ENCODE assay signal across 1 cellular context in genomic region chr22:19289475-19290161, GRCh38.
A peak's percentile ranks its signal among the peaks of the same experiment; 100 is the strongest.
TF ChIP-seq lines count a peak whose summit lies in the region.

No MANE protein-coding gene starts in this region.

TF ChIP-seq in SK-N-SH, 30 proteins besides CTCF, POLR2A, EP300 and RAD21 (continued from another document):
- peak; percentile 17; the same call in 1 of the 2 replicates for TF ChIP-seq TCF12 (IDR thresholded peaks at IDR 0.05)
- TF ChIP-seq NFIC (IDR thresholded peaks at IDR 0.05; ENCODE audit: borderline replicate concordance): no peak
- TF ChIP-seq, protein P1, sequence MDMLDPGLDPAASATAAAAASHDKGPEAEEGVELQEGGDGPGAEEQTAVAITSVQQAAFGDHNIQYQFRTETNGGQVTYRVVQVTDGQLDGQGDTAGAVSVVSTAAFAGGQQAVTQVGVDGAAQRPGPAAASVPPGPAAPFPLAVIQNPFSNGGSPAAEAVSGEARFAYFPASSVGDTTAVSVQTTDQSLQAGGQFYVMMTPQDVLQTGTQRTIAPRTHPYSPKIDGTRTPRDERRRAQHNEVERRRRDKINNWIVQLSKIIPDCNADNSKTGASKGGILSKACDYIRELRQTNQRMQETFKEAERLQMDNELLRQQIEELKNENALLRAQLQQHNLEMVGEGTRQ (IDR thresholded peaks at IDR 0.05; ENCODE audit: borderline replicate concordance, low read depth, low read length): no peak
- TF ChIP-seq RCOR1 (IDR thresholded peaks at IDR 0.05; ENCODE audit: low read length): no peak
- TF ChIP-seq, protein P2, sequence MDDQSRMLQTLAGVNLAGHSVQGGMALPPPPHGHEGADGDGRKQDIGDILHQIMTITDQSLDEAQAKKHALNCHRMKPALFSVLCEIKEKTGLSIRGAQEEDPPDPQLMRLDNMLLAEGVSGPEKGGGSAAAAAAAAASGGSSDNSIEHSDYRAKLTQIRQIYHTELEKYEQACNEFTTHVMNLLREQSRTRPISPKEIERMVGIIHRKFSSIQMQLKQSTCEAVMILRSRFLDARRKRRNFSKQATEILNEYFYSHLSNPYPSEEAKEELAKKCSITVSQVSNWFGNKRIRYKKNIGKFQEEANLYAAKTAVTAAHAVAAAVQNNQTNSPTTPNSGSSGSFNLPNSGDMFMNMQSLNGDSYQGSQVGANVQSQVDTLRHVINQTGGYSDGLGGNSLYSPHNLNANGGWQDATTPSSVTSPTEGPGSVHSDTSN (IDR thresholded peaks at IDR 0.05): peak; percentile 41; the same call in 1 of the 2 replicates
